In the genomic region with DNA sequence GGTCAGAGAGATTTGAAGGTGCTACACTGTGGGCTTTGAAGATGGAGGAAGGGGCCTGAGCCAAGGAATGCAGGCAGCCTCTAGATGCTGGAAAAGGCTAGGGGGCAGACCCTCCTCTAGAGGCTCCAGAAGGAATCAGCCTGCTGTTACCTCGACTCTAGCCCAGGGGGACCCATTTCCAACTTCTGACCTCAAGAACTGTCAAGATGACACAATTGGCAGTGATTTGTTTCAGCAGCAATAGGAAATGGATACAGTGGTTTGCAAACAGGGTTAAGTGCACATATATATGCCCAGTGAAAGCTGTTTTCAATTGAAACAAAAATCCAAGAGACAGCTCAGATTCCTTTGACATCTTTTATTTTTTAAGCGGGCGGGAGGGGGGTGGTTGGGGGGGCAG, we compare ENCODE assay signal across 1 cellular context.
TF ChIP-seq lines count a peak whose summit lies in the region.

No MANE protein-coding gene starts in this region.

TF ChIP-seq in HEK293, 187 proteins besides CTCF, POLR2A, EP300 and RAD21 (continued from another document):
- TF ChIP-seq, protein P1, sequence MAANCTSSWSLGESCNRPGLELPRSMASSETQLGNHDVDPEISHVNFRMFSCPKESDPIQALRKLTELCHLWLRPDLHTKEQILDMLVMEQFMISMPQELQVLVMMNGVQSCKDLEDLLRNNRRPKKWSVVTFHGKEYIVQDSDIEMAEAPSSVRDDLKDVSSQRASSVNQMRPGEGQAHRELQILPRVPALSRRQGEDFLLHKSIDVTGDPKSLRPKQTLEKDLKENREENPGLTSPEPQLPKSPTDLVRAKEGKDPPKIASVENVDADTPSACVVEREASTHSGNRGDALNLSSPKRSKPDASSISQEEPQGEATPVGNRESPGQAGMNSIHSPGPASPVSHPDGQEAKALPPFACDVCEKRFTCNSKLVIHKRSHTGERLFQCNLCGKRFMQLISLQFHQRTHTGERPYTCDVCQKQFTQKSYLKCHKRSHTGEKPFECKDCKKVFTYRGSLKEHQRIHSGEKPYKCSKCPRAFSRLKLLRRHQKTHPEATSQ (tag by site-specific recombination; IDR thresholded peaks at IDR 0.05), result no peak
- TF ChIP-seq ZNF692 (tag by site-specific recombination; IDR thresholded peaks at IDR 0.05), result no peak
- TF ChIP-seq GLI4 (tag by site-specific recombination; IDR thresholded peaks at IDR 0.05), result no peak
- no peak for TF ChIP-seq ZNF548 (tag by site-specific recombination; IDR thresholded peaks at IDR 0.05)
- TF ChIP-seq ZNF211 (tag by site-specific recombination; IDR thresholded peaks at IDR 0.05; ENCODE audit: low read depth), result no peak
- no peak for TF ChIP-seq ZNF302 (tag by site-specific recombination; IDR thresholded peaks at IDR 0.05; ENCODE audit: low read depth)
- TF ChIP-seq ZNF639 (tag by site-specific recombination; IDR thresholded peaks at IDR 0.05), result no peak
- no peak for TF ChIP-seq ZNF600 (tag by site-specific recombination; IDR thresholded peaks at IDR 0.05)
- no peak for TF ChIP-seq ZFP41 (tag by site-specific recombination; IDR thresholded peaks at IDR 0.05; ENCODE audit: borderline replicate concordance)
- no peak for TF ChIP-seq ZNF777 (tag by site-specific recombination; IDR thresholded peaks at IDR 0.05; ENCODE audit: borderline replicate concordance)
- no peak for TF ChIP-seq ZNF529 (tag by site-specific recombination; IDR thresholded peaks at IDR 0.05; ENCODE audit: insufficient replicate concordance)
- TF ChIP-seq ZNF530 (tag by site-specific recombination; IDR thresholded peaks at IDR 0.05; ENCODE audit: low read depth), result no peak
- TF ChIP-seq ZNF16 (tag by site-specific recombination; IDR thresholded peaks at IDR 0.05; ENCODE audit: low read depth), result no peak
